ENCODE assay signal across 8 cellular contexts in the genomic region with DNA sequence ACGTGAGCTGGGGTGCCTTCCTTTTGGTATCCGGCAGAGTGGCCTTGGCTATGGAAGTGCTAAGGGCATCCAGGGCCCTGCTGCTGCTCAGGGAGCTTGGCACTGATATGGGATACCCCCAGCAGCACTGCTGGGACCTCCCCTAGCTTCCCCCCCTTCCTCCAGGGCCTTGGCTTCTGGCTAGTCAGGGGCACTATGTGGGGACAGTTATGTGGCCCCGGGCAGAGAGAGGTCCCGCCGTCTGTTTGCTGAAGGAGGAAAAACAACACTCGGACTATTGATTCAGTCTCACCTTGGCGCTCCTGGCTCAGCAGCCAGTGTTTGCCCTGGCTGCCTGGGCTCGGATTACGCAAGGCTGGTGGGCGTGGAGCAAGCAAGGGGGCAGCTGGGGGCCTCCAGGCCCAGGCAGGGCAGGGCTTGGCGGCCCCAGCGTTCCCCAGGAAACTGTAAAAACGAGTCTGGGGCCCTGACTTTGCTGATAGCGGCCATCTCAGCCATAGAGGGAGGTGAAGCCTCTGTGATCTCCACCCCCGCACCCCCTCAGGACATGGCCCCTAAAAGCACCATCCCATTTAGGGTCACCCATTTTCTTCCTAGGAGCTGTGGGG. TPM values are rescaled to one million over a fixed set of nuclear protein-coding genes. Genes with fewer than 3 reads are reported as not detected.
A peak's percentile ranks its signal among the peaks of the same experiment; 100 is the strongest.
DNase-seq lines count a peak whose midpoint lies in the region; ATAC-seq and TF ChIP-seq lines count a peak whose summit lies in the region.

No MANE protein-coding gene starts in this region.

- peak overlapping the region; percentile 99 for H3K27ac Mint-ChIP-seq in activated naive CD4-positive, alpha-beta T cell treated with anti-CD3 and anti-CD28 coated beads for 36 hours
- H3K27ac Mint-ChIP-seq in activated CD8-positive, alpha-beta T cell treated with anti-CD3 and anti-CD28 coated beads, Interleukin-2, amount 10 ng/mL, durations not matched to agents 7 days and 5 days: peak overlapping the region; percentile 86

- H3K36me3 ChIP-seq in tibial nerve: peaks cover 0 to 38% (median 25%) of the 10 kb centered on the region in 3 donors

- POLR2A ChIA-PET in activated CD8-positive, alpha-beta T cell treated with anti-CD3 and anti-CD28 coated beads, Interleukin-2, amount 10 ng/mL, durations not matched to agents 7 days and 5 days (lab: Charles Lee): interaction anchor here (0.7 to 1.5 kb wide), 8 partner anchors 10 to 300 kb away, joined by 3 to 10 read pairs (median 3); a partner anchor contains a TSS

- H3K27ac ChIP-seq in tibial nerve: peak overlapping the region; percentile 10 to 97 (median 94)

- CTCF ChIA-PET in activated naive CD4-positive, alpha-beta T cell treated with anti-CD3 and anti-CD28 coated beads for 36 hours (lab: Charles Lee): interaction anchor here (0.8 to 2.1 kb wide), 4 partner anchors 12 to 56 kb away, joined by 3 to 13 read pairs (median 4); no protein-coding TSS in a partner anchor
- CTCF ChIA-PET in activated CD8-positive, alpha-beta T cell treated with anti-CD3 and anti-CD28 coated beads, Interleukin-2, amount 10 ng/mL, durations not matched to agents 7 days and 5 days (lab: Charles Lee): interaction anchor here (0.8 to 2.4 kb wide), 5 partner anchors 12 to 512 kb away, joined by 3 to 18 read pairs (median 3); a partner anchor contains a TSS

- peak overlapping the region in 2 of 4 donors; percentile 3 to 74 for H3K4me3 ChIP-seq in tibial nerve

- no peaks in the 10 kb centered on the region for H3K27me3 ChIP-seq in tibial nerve

- WGBS in tibial nerve, 2 donors: 36 to 46% methylated on average over 8 to 15 of the region's 15 CpGs

- TF ChIP-seq EP300 in tibial nerve (IDR thresholded peaks at IDR 0.05): no peak

- no peaks in the 10 kb centered on the region for H3K9me3 Mint-ChIP-seq in activated naive CD4-positive, alpha-beta T cell treated with anti-CD3 and anti-CD28 coated beads for 36 hours
- no peaks in the 10 kb centered on the region for H3K9me3 Mint-ChIP-seq in activated CD8-positive, alpha-beta T cell treated with anti-CD3 and anti-CD28 coated beads, Interleukin-2, amount 10 ng/mL, durations not matched to agents 7 days and 5 days (ENCODE audit: insufficient read depth)

- H3K27me3 Mint-ChIP-seq in activated naive CD4-positive, alpha-beta T cell treated with anti-CD3 and anti-CD28 coated beads for 36 hours (ENCODE audit: low read depth): no peaks in the 10 kb centered on the region
- no peaks in the 10 kb centered on the region for H3K27me3 Mint-ChIP-seq in activated CD8-positive, alpha-beta T cell treated with anti-CD3 and anti-CD28 coated beads, Interleukin-2, amount 10 ng/mL, durations not matched to agents 7 days and 5 days (ENCODE audit: low read depth)

- DNase-seq in activated naive CD4-positive, alpha-beta T cell treated with anti-CD3 and anti-CD28 coated beads for 36 hours: peak; percentile 31
- DNase-seq in activated naive CD4-positive, alpha-beta T cell treated with Interleukin-2 at 50 U/mL for 16 hours: no peak
- no peak for DNase-seq in activated CD8-positive, alpha-beta T cell treated with anti-CD3 and anti-CD28 coated beads, Interleukin-2, amount 10 ng/mL, durations not matched to agents 7 days and 5 days
- DNase-seq in kidney glomerular epithelial cell (lab: John Stamatoyannopoulos, UW): peak; percentile 24
- no peak for DNase-seq in tibial nerve (ENCODE audit: low spot score in 2 of 2)
- no peak for DNase-seq in midbrain (lab: John Stamatoyannopoulos, UW)
- no peak for DNase-seq in stimulated activated CD4-positive, alpha-beta T cell treated with anti-CD3 and anti-CD28 coated beads, Interleukin-4, amount 100 ng/mL, for 24 hours

- TF ChIP-seq POLR2A in tibial nerve (IDR thresholded peaks at IDR 0.05): no peak

- peak overlapping the region; percentile 94 for H3K4me3 Mint-ChIP-seq in activated naive CD4-positive, alpha-beta T cell treated with anti-CD3 and anti-CD28 coated beads for 36 hours
- peak overlapping the region; percentile 86 for H3K4me3 Mint-ChIP-seq in activated CD8-positive, alpha-beta T cell treated with anti-CD3 and anti-CD28 coated beads, Interleukin-2, amount 10 ng/mL, durations not matched to agents 7 days and 5 days

- peaks cover 78% of the 10 kb centered on the region for H3K36me3 Mint-ChIP-seq in activated naive CD4-positive, alpha-beta T cell treated with anti-CD3 and anti-CD28 coated beads for 36 hours (ENCODE audit: low read depth)
- H3K36me3 Mint-ChIP-seq in activated CD8-positive, alpha-beta T cell treated with anti-CD3 and anti-CD28 coated beads, Interleukin-2, amount 10 ng/mL, durations not matched to agents 7 days and 5 days (ENCODE audit: low read depth): peaks cover 53% of the 10 kb centered on the region

- intact Hi-C loops in activated naive CD4-positive, alpha-beta T cell treated with anti-CD3 and anti-CD28 coated beads for 36 hours (cut with micrococcal nuclease): loop anchor here (1.0 to 2.0 kb wide), 6 partner anchors 9 to 188 kb away; a partner anchor contains a TSS

- H3K9me3 ChIP-seq in tibial nerve: no peaks in the 10 kb centered on the region

- H3K4me1 Mint-ChIP-seq in activated naive CD4-positive, alpha-beta T cell treated with anti-CD3 and anti-CD28 coated beads for 36 hours (ENCODE audit: low read depth): peaks cover 39% of the 10 kb centered on the region
- peaks cover 66% of the 10 kb centered on the region for H3K4me1 Mint-ChIP-seq in activated CD8-positive, alpha-beta T cell treated with anti-CD3 and anti-CD28 coated beads, Interleukin-2, amount 10 ng/mL, durations not matched to agents 7 days and 5 days (ENCODE audit: low read depth)

- no peak for TF ChIP-seq CTCF in tibial nerve (IDR thresholded peaks at IDR 0.05)

- H3K4me1 ChIP-seq in tibial nerve: peaks cover 0 to 50% (median 38%) of the 10 kb centered on the region in 4 donors

- no peak for ATAC-seq in activated CD8-positive, alpha-beta T cell treated with anti-CD3 and anti-CD28 coated beads, Interleukin-2, amount 10 ng/mL, durations not matched to agents 7 days and 5 days
- ATAC-seq in HG02759 (IDR thresholded peaks at IDR 0.05; ENCODE audit: unreplicated experiment): no peak

RNA-seq across cellular contexts. Expression of a gene that starts 5.7 kb away (rescaled TPM):
- 100 to 1,000 TPM; 443 to 448 TPM for total RNA-seq in activated naive CD4-positive, alpha-beta T cell treated with anti-CD3 and anti-CD28 coated beads for 36 hours
- total RNA-seq in activated CD8-positive, alpha-beta T cell treated with anti-CD3 and anti-CD28 coated beads, Interleukin-2, amount 10 ng/mL, durations not matched to agents 7 days and 5 days: 10 to 100 TPM; 86.0 to 86.5 TPM
- total RNA-seq in tibial nerve: 10 to 100 TPM; 28.7 to 71.1 (median 42.4) TPM

RNA-seq across cellular contexts. Expression of a gene that starts 10.2 kb away (rescaled TPM):
- 10 to 100 TPM; 22.6 to 24.2 TPM for total RNA-seq in activated naive CD4-positive, alpha-beta T cell treated with anti-CD3 and anti-CD28 coated beads for 36 hours
- 10 to 100 TPM; 10.5 to 11.1 TPM for total RNA-seq in activated CD8-positive, alpha-beta T cell treated with anti-CD3 and anti-CD28 coated beads, Interleukin-2, amount 10 ng/mL, durations not matched to agents 7 days and 5 days
- 100 to 1,000 TPM in 1 of 4 donors, 10 to 100 TPM in 3; 62.0 to 183 (median 72.1) TPM for total RNA-seq in tibial nerve

RNA-seq across cellular contexts. Expression of a gene that starts 29.0 kb away (rescaled TPM):
- 100 to 1,000 TPM; 139 to 141 TPM for total RNA-seq in activated naive CD4-positive, alpha-beta T cell treated with anti-CD3 and anti-CD28 coated beads for 36 hours
- total RNA-seq in activated CD8-positive, alpha-beta T cell treated with anti-CD3 and anti-CD28 coated beads, Interleukin-2, amount 10 ng/mL, durations not matched to agents 7 days and 5 days: 10 to 100 TPM; 82.7 to 97.7 TPM
- total RNA-seq in tibial nerve: 100 to 1,000 TPM in 3 of 4 donors, 10 to 100 TPM in 1; 83.5 to 178 (median 128) TPM

RNA-seq across cellular contexts. Expression of a gene that starts 58.2 kb away (rescaled TPM):
- 10 to 100 TPM; 49.8 to 51.3 TPM for total RNA-seq in activated naive CD4-positive, alpha-beta T cell treated with anti-CD3 and anti-CD28 coated beads for 36 hours
- 10 to 100 TPM; 23.8 to 26.9 TPM for total RNA-seq in activated CD8-positive, alpha-beta T cell treated with anti-CD3 and anti-CD28 coated beads, Interleukin-2, amount 10 ng/mL, durations not matched to agents 7 days and 5 days
- total RNA-seq in tibial nerve: 10 to 100 TPM; 16.5 to 22.5 (median 18.7) TPM

Comparison
In these comparisons a context has a peak if more than half of its experiments do, and no peak if none do; other contexts are left out.
1. DNase-seq: peak in activated naive CD4-positive, alpha-beta T cell treated with anti-CD3 and anti-CD28 coated beads for 36 hours (single experiment) and kidney glomerular epithelial cell (single experiment); none in activated naive CD4-positive, alpha-beta T cell treated with Interleukin-2 at 50 U/mL for 16 hours (single experiment), activated CD8-positive, alpha-beta T cell treated with anti-CD3 and anti-CD28 coated beads, Interleukin-2, amount 10 ng/mL, durations not matched to agents 7 days and 5 days (single experiment), tibial nerve (0 of 2), midbrain (single experiment) and stimulated activated CD4-positive, alpha-beta T cell treated with anti-CD3 and anti-CD28 coated beads, Interleukin-4, amount 100 ng/mL, for 24 hours (single experiment).
2. RNA of a gene that starts 5.7 kb away (total RNA-seq): 443 to 448 TPM in activated naive CD4-positive, alpha-beta T cell treated with anti-CD3 and anti-CD28 coated beads for 36 hours; 86.0 to 86.5 TPM in activated CD8-positive, alpha-beta T cell treated with anti-CD3 and anti-CD28 coated beads, Interleukin-2, amount 10 ng/mL, durations not matched to agents 7 days and 5 days and 28.7 to 71.1 TPM in tibial nerve; every median in the first group is over 4 times any median in the second.